ENCODE assay signal across 6 cellular contexts in genomic region chr2:200863655-200864205, GRCh38. TPM values are rescaled to one million over a fixed set of nuclear protein-coding genes. Genes with fewer than 3 reads are reported as not detected.
DNase-seq lines count a peak whose midpoint lies in the region; ATAC-seq, FAIRE-seq and TF ChIP-seq lines count a peak whose summit lies in the region.

No MANE protein-coding gene starts in this region.

- ATAC-seq in A549 (peak; percentile 5 to 30; a peak in 5 of 6 replicates), GM19463 (IDR thresholded peaks at IDR 0.05; ENCODE audit: unreplicated experiment) (peak; percentile 5)

- TF ChIP-seq EP300 in A549 (IDR thresholded peaks at IDR 0.05): no peak
- TF ChIP-seq EP300 in suprapubic skin (IDR thresholded peaks at IDR 0.05): no peak

- H3K27me3 ChIP-seq in left ventricle myocardium inferior (ENCODE audit: low read depth) (no peaks in the 10 kb centered on the region), suprapubic skin (no peaks in the 10 kb centered on the region)

- no peak for TF ChIP-seq RAD21 in A549 (conservative IDR thresholded peaks at IDR 0.05 in 1 of 2, IDR thresholded peaks at IDR 0.05 in 1 of 2)

- H3K4me1 ChIP-seq in A549 (peaks cover 44% of the 10 kb centered on the region), left ventricle myocardium inferior (peaks cover 84% of the 10 kb centered on the region), suprapubic skin (peaks cover 45% of the 10 kb centered on the region)

- H3K9me3 ChIP-seq in A549 (no peaks in the 10 kb centered on the region), left ventricle myocardium inferior (replicated peaks) (no peaks in the 10 kb centered on the region), suprapubic skin (no peaks in the 10 kb centered on the region)

- TF ChIP-seq POLR2A in A549 (IDR thresholded peaks at IDR 0.05; ENCODE audit: low read length) (no peak), suprapubic skin (IDR thresholded peaks at IDR 0.05) (no peak)

- no peak for TF ChIP-seq CTCF in A549 (IDR thresholded peaks at IDR 0.05)
- TF ChIP-seq CTCF in left ventricle myocardium inferior (IDR thresholded peaks at IDR 0.05; ENCODE audit: borderline replicate concordance): no peak
- no peak for TF ChIP-seq CTCF in suprapubic skin (IDR thresholded peaks at IDR 0.05)

- peak overlapping the region; percentile 91 to 97 for H3K27ac ChIP-seq in A549
- peak overlapping the region; percentile 100 for H3K27ac ChIP-seq in left ventricle myocardium inferior (replicated peaks)
- H3K27ac ChIP-seq in suprapubic skin: peak overlapping the region; percentile 100

- WGBS in A549 (ENCODE audit: missing lambda C conversion rate): 1% methylated on average over 27 of the region's 30 CpGs
- under 1% methylated on average over 30 of the region's 30 CpGs for WGBS in suprapubic skin

- POLR2A ChIA-PET in A549 (lab: Yijun Ruan, JAX): interaction anchor here (0.6 to 2.4 kb wide), 20 partner anchors 8 to 286 kb away, joined by 3 to 27 read pairs (median 6); partner anchors contain the start of genes BZW1, NIF3L1 and PPIL3

- DNase-seq in A549 (ENCODE audit: low read depth in 1 of 2, low spot score in 1 of 2): peak in 1 of 2 experiments; percentile 39
- peak; percentile 26 for DNase-seq in SK-N-DZ (ENCODE audit: low spot score)
- DNase-seq in left ventricle myocardium inferior: no peak
- no peak for DNase-seq in suprapubic skin (ENCODE audit: low spot score in 2 of 2)
- DNase-seq in OCI-M2 (lab: John Stamatoyannopoulos, UW; ENCODE audit: unreplicated experiment): no peak

- peaks cover 39% of the 10 kb centered on the region for H3K36me3 ChIP-seq in left ventricle myocardium inferior
- H3K36me3 ChIP-seq in suprapubic skin: peaks cover 14% of the 10 kb centered on the region

- CTCF ChIA-PET in A549 (lab: Yijun Ruan, JAX): interaction anchor here (0.6 to 2.1 kb wide), 9 partner anchors 9 to 368 kb away, joined by 3 to 12 read pairs (median 3); no protein-coding TSS in a partner anchor

- FAIRE-seq in A549 (lab: Jason Lieb, UNC): no peak

- peak overlapping the region; percentile 77 for H3K4me3 ChIP-seq in A549
- peak overlapping the region; percentile 95 for H3K4me3 ChIP-seq in left ventricle myocardium inferior
- peak overlapping the region; percentile 94 for H3K4me3 ChIP-seq in suprapubic skin

- H3K4me2 ChIP-seq in A549: peak overlapping the region; percentile 90

- intact Hi-C loops in left ventricle myocardium inferior (cut with micrococcal nuclease): no loop called here

TF ChIP-seq in A549, 52 proteins besides CTCF, POLR2A, EP300 and RAD21:
- TF ChIP-seq NFE2L2 (conservative IDR thresholded peaks at IDR 0.05; ENCODE audit: low read length) (no peak), BHLHE40 (IDR thresholded peaks at IDR 0.05; ENCODE audit: low read depth, low read length) (no peak), REST (IDR thresholded peaks at IDR 0.05) (no peak), TFCP2L1 (CRISPR knock-in tag; IDR thresholded peaks at IDR 0.05) (no peak)

RNA-seq across cellular contexts. Expression of gene CLK1, which starts 0.7 kb away (rescaled TPM):
- polyA plus RNA-seq in A549 (2011; rRNA removed) (85.4 and 88.3 TPM in 2 replicates), A549 (2017; fragmentation: RNase III; extraction: RNeasy Plus Mini Kit Qiagen cat#74134 plus additional on column Dnase treatment) (35.5 to 39.8 TPM (median 36.5 TPM) in 3 replicates)
- polyA plus RNA-seq in A549 (2012; cell fraction: cytosol; rRNA removed): 14.6 and 15.5 TPM in 2 replicates
- 26.7 and 60.2 TPM in 2 replicates for polyA plus RNA-seq in A549 (2012; cell fraction: nucleus; rRNA removed)
- polyA minus RNA-seq in A549 (2011; rRNA and poly(A)+ RNA removed): 30.6 and 39.8 TPM in 2 replicates
- polyA plus RNA-seq in SK-N-DZ (2014; cell fraction: cytosol; rRNA removed): 86.6 and 96.4 TPM in 2 replicates
- polyA plus RNA-seq in SK-N-DZ (2014; cell fraction: nucleus; rRNA removed): 351 and 403 TPM in 2 replicates
- total RNA-seq in left ventricle myocardium inferior (42.8 TPM), suprapubic skin (100 to 1,000 TPM in 3 of 4 donors, 10 to 100 TPM in 1; 61.0 to 394 (median 130) TPM)

RNA-seq across cellular contexts. Expression of gene PPIL3, which starts 25.1 kb away (rescaled TPM):
- 62.6 and 75.6 TPM in 2 replicates for polyA plus RNA-seq in A549 (2011; rRNA removed)
- 18.4 and 23.3 TPM in 2 replicates for polyA plus RNA-seq in A549 (2012; cell fraction: cytosol; rRNA removed)
- 8.2 and 13.7 TPM in 2 replicates for polyA plus RNA-seq in A549 (2012; cell fraction: nucleus; rRNA removed)
- polyA plus RNA-seq in A549 (2017; fragmentation: RNase III; extraction: RNeasy Plus Mini Kit Qiagen cat#74134 plus additional on column Dnase treatment): 27.5 to 30.3 TPM (median 29.0 TPM) in 3 replicates
- 10.4 and 11.4 TPM in 2 replicates for polyA minus RNA-seq in A549 (2011; rRNA and poly(A)+ RNA removed)
- 52.3 and 58.1 TPM in 2 replicates for polyA plus RNA-seq in SK-N-DZ (2014; cell fraction: cytosol; rRNA removed)
- polyA plus RNA-seq in SK-N-DZ (2014; cell fraction: nucleus; rRNA removed): 52.2 and 71.1 TPM in 2 replicates
- total RNA-seq in left ventricle myocardium inferior: 27.3 TPM
- 10 to 100 TPM; 17.4 to 75.8 (median 22.5) TPM for total RNA-seq in suprapubic skin

RNA-seq across cellular contexts. Expression of gene NIF3L1, which starts 25.4 kb away (rescaled TPM):
- polyA plus RNA-seq in A549 (2011; rRNA removed) (103 and 127 TPM in 2 replicates), A549 (2017; fragmentation: RNase III; extraction: RNeasy Plus Mini Kit Qiagen cat#74134 plus additional on column Dnase treatment) (47.0 to 49.5 TPM (median 47.3 TPM) in 3 replicates)
- 72.7 and 77.0 TPM in 2 replicates for polyA plus RNA-seq in A549 (2012; cell fraction: cytosol; rRNA removed)
- polyA plus RNA-seq in A549 (2012; cell fraction: nucleus; rRNA removed): 53.4 and 93.1 TPM in 2 replicates
- 65.9 and 77.4 TPM in 2 replicates for polyA minus RNA-seq in A549 (2011; rRNA and poly(A)+ RNA removed)
- polyA plus RNA-seq in SK-N-DZ (2014; cell fraction: cytosol; rRNA removed): 92.5 and 112 TPM in 2 replicates
- polyA plus RNA-seq in SK-N-DZ (2014; cell fraction: nucleus; rRNA removed): 55.3 and 60.9 TPM in 2 replicates
- total RNA-seq in left ventricle myocardium inferior (23.6 TPM), suprapubic skin (10 to 100 TPM; 22.0 to 34.7 (median 29.9) TPM)

RNA-seq across cellular contexts. Expression of gene BZW1, which starts 52.0 kb away (rescaled TPM):
- polyA plus RNA-seq in A549 (2011; rRNA removed) (439 and 494 TPM in 2 replicates), A549 (2017; fragmentation: RNase III; extraction: RNeasy Plus Mini Kit Qiagen cat#74134 plus additional on column Dnase treatment) (401 to 422 TPM (median 419 TPM) in 3 replicates)
- polyA plus RNA-seq in A549 (2012; cell fraction: cytosol; rRNA removed): 110 and 135 TPM in 2 replicates
- polyA plus RNA-seq in A549 (2012; cell fraction: nucleus; rRNA removed): 52.0 and 65.2 TPM in 2 replicates
- 440 and 450 TPM in 2 replicates for polyA minus RNA-seq in A549 (2011; rRNA and poly(A)+ RNA removed)
- 152 and 161 TPM in 2 replicates for polyA plus RNA-seq in SK-N-DZ (2014; cell fraction: cytosol; rRNA removed)
- polyA plus RNA-seq in SK-N-DZ (2014; cell fraction: nucleus; rRNA removed): 66.7 and 106 TPM in 2 replicates
- total RNA-seq in left ventricle myocardium inferior (63.2 TPM), suprapubic skin (100 to 1,000 TPM; 103 to 215 (median 137) TPM)
